ENCODE assay signal across 8 cellular contexts in the genomic region with DNA sequence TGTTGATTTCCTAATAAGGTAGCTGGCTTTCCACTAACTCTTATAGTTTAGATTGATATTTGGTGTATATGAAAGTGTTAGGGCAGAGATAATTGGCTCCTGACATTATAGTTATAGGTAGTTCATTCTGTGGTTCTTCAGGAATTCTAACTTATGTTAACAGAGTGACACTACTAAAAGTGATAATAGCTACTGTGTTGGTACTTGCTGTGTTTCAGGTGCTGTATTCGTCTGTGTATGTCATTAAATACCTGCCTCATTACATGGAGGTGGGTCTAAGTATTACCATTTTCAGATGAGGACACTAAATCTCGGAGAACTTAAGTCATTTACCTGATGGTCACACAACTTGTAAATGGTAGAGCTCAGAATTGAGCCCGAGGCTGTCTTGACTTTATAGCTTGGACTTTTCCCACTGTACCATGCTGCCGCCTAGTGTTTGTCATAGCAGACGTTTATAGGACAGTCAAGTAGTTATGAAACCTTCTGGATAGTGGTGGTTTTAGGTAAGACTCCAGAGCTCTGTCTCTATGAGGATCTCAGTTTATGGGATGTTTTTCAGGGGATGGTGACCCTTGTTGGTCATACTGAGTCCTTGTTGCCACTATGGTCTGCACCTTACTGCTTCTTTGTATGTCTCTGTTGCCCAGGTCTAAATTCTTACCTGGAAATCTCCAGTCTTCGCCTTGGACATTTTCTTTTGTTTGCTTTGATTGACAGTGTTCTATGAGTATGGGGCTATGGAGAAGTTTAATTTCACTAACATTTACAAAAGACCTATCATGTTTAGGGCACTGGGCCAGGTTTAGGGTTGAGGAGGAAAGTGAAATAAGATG. TPM values are rescaled to one million over a fixed set of nuclear protein-coding genes. Genes with fewer than 3 reads are reported as not detected.
A peak's percentile ranks its signal among the peaks of the same experiment; 100 is the strongest.
DNase-seq lines count a peak whose midpoint lies in the region; TF ChIP-seq lines count a peak whose summit lies in the region.
"Not testable (repeated sequence)": the region's sequence is repeated elsewhere in the genome, so short reads cannot be mapped to it uniquely, and the experiment has no call there.

No MANE protein-coding gene starts in this region.

- H3K36me3 ChIP-seq in SJCRH30, breast epithelium, neural progenitor cell, vagina: not testable (repeated sequence)
- peaks cover 20% of the 10 kb centered on the region for H3K36me3 ChIP-seq in cardiac muscle cell

- H3K79me2 ChIP-seq in neural progenitor cell (ENCODE audit: low read depth) = peaks cover 17% of the 10 kb centered on the region

- H3K4me3 Mint-ChIP-seq in neural progenitor cell = not testable (repeated sequence)

- H3K27me3 ChIP-seq in SJCRH30, breast epithelium, cardiac muscle cell, neural progenitor cell, vagina: not testable (repeated sequence)

- not testable (repeated sequence) for H2AFZ ChIP-seq in neural progenitor cell (replicated peaks)

- intact Hi-C loops in breast epithelium (cut with DNase I; ENCODE audit: low total_unique reads); vagina (cut with DNase I): not testable (repeated sequence)

- TF ChIP-seq CTCF in breast epithelium (IDR thresholded peaks at IDR 0.05) (peak in 2 of 3 donors; percentile 59 to 77), cardiac muscle cell (IDR thresholded peaks at IDR 0.05; ENCODE audit: low read depth, low read length) (peak; percentile 69), neural progenitor cell (IDR thresholded peaks at IDR 0.05) (peak; percentile 64), vagina (IDR thresholded peaks at IDR 0.05) (peak; percentile 13 to 33 (median 27))

- not testable (repeated sequence) for H3K4me1 ChIP-seq in SJCRH30; breast epithelium; cardiac muscle cell (ENCODE audit: low read depth); neural progenitor cell; vagina

- not testable (repeated sequence) for H3K9me3 Mint-ChIP-seq in neural progenitor cell

- H3F3A ChIP-seq in neural progenitor cell (ENCODE audit: low read depth) = not testable (repeated sequence)

- not testable (repeated sequence) for H3K4me1 Mint-ChIP-seq in neural progenitor cell

- not testable (repeated sequence) for H3K27ac Mint-ChIP-seq in neural progenitor cell

- H3K36me3 Mint-ChIP-seq in neural progenitor cell = peaks cover 29% of the 10 kb centered on the region

- H3K4me2 ChIP-seq in neural progenitor cell = not testable (repeated sequence)

- not testable (repeated sequence) for H4K20me1 ChIP-seq in neural progenitor cell (ENCODE audit: low read depth)

- not testable (repeated sequence) for H3K9ac ChIP-seq in neural progenitor cell

- not testable (repeated sequence) for H3K27ac ChIP-seq in SJCRH30, breast epithelium, cardiac muscle cell, neural progenitor cell, vagina

- DNase-seq in GM03348 (ENCODE audit: low spot score) (peak; percentile 55), HT1080 (ENCODE audit: low read depth) (peak; percentile 63), NCI-H2171 treated with DMSO at 0.1 percent for 48 hours (lab: John Stamatoyannopoulos, UW) (peak; percentile 68), SJCRH30 (peak; percentile 49 to 66), breast epithelium (ENCODE audit: low spot score in 2 of 2) (peak; percentile 61 to 67), cardiac muscle cell (ENCODE audit: low read depth in 1 of 2, low spot score in 1 of 2) (peak; percentile 68 to 83), neural progenitor cell (ENCODE audit: low spot score) (peak; percentile 68)
- DNase-seq in vagina (ENCODE audit: extremely low spot score in 2 of 2) = not testable (repeated sequence)

- not testable (repeated sequence) for H3K4me3 ChIP-seq in SJCRH30, breast epithelium, cardiac muscle cell, neural progenitor cell, vagina

- H3K27me3 Mint-ChIP-seq in neural progenitor cell (ENCODE audit: insufficient read depth, low read depth) = not testable (repeated sequence)

- not testable (repeated sequence) for TF ChIP-seq POLR2A in breast epithelium (IDR thresholded peaks at IDR 0.05); vagina (IDR thresholded peaks at IDR 0.05)

- not testable (repeated sequence) for H3K9me3 ChIP-seq in SJCRH30 (replicated peaks); breast epithelium; cardiac muscle cell (ENCODE audit: low read depth); neural progenitor cell (ENCODE audit: low read depth); vagina

RNA-seq across cellular contexts. Expression of a gene that starts 9.7 kb away (rescaled TPM):
- total RNA-seq in HT1080 (2014; rRNA removed; shearing (Covaris generic)) = 24.5 and 28.2 TPM in 2 replicates
- polyA plus RNA-seq in HT1080 (2015; cell fraction: cytosol; rRNA removed) = 10.9 and 12.3 TPM in 2 replicates
- 28.4 and 31.0 TPM in 2 replicates for polyA plus RNA-seq in HT1080 (2015; cell fraction: nucleus; rRNA removed)
- total RNA-seq in SJCRH30 (2014; rRNA removed; shearing (Covaris generic)) = 20.6 and 21.2 TPM in 2 replicates
- total RNA-seq in breast epithelium = 10 to 100 TPM; 10.2 to 35.4 (median 22.9) TPM
- total RNA-seq in cardiac muscle cell = 12.7 and 23.6 TPM in 2 replicates
- polyA plus RNA-seq in cardiac muscle cell = 32.1 and 48.7 TPM in 2 replicates
- 48.0 and 53.6 TPM in 2 replicates for total RNA-seq in neural progenitor cell (ENCODE audit: low replicate concordance)
- total RNA-seq in vagina = 18.9 TPM
